Comparison of ENCODE assay signal across 11 cellular contexts in genomic region chr11:33920838-33921613, GRCh38. TPM values are rescaled to one million over a fixed set of nuclear protein-coding genes. Genes with fewer than 3 reads are reported as not detected.
DNase-seq lines count a peak whose midpoint lies in the region; ATAC-seq and TF ChIP-seq lines count a peak whose summit lies in the region.
"Had no signal": no experiment of that assay in that cellular context is flagged by ENCODE, and none has a peak within 500 bp of the region (broad histone marks: within the 10 kb centered on the region; RNA-seq: fewer than 3 reads in every experiment).

No MANE protein-coding gene starts in this region.

- H3K9me2 ChIP-seq in OCI-LY7 (ENCODE audit: insufficient read depth, low read length), result no peaks in the 10 kb centered on the region

- H3K9ac ChIP-seq in BLaER1, result no peak overlapping the region

- no peaks in the 10 kb centered on the region for H3K36me3 ChIP-seq in BLaER1
- no peaks in the 10 kb centered on the region for H3K36me3 ChIP-seq in OCI-LY7 (ENCODE audit: insufficient read depth, low read length)

- no peak overlapping the region for H3K4me3 Mint-ChIP-seq in activated CD8-positive, alpha-beta memory T cell treated with anti-CD3 and anti-CD28 coated beads, Interleukin-2, amount 10 ng/mL, durations not matched to agents 7 days and 5 days

- H3K4me3 ChIP-seq in BLaER1 (no peak overlapping the region), OCI-LY7 (ENCODE audit: low read depth, low read length, poor library complexity, severe bottlenecking) (peak overlapping the region; percentile 29), lower leg skin (ENCODE audit: low read depth, poor library complexity, severe bottlenecking) (no peak overlapping the region)

- H3K79me2 ChIP-seq in OCI-LY7 (ENCODE audit: insufficient read depth, low read depth, low read length), result no peaks in the 10 kb centered on the region

- peaks cover 3% of the 10 kb centered on the region; the same call in 1 of the 2 replicates for H3K27me3 ChIP-seq in BLaER1

- H4K20me1 ChIP-seq in BLaER1 (no peaks in the 10 kb centered on the region), OCI-LY7 (ENCODE audit: insufficient read depth, low read length) (no peaks in the 10 kb centered on the region)

- H3K27ac ChIP-seq in BLaER1 (no peak overlapping the region), OCI-LY7 (ENCODE audit: low read depth, low read length, poor library complexity, severe bottlenecking) (peak overlapping the region; percentile 12)

- CTCF ChIA-PET in OCI-LY7 (lab: Charles Lee; ENCODE audit: unreplicated experiment), result interaction anchor here (1.2 kb wide), 1 partner anchor 11 kb away, joined by 3 read pairs; no protein-coding TSS in a partner anchor
- CTCF ChIA-PET in activated CD8-positive, alpha-beta memory T cell treated with anti-CD3 and anti-CD28 coated beads, Interleukin-2, amount 10 ng/mL, durations not matched to agents 7 days and 5 days (lab: Charles Lee), result no interaction called here

- H3K9me3 ChIP-seq in BLaER1 (peaks cover 24% of the 10 kb centered on the region), OCI-LY7 (ENCODE audit: low read length) (peaks cover 10% of the 10 kb centered on the region; the same call in 1 of the 2 replicates)

- POLR2A ChIA-PET in OCI-LY7 (lab: Charles Lee), result no interaction called here

- 67 to 70% methylated on average over 8 of the region's 8 CpGs for WGBS in lower leg skin, 2 donors

- no peaks in the 10 kb centered on the region for H3K36me3 Mint-ChIP-seq in activated CD8-positive, alpha-beta memory T cell treated with anti-CD3 and anti-CD28 coated beads, Interleukin-2, amount 10 ng/mL, durations not matched to agents 7 days and 5 days

- ATAC-seq in GM19025 (IDR thresholded peaks at IDR 0.05; ENCODE audit: low read depth, unreplicated experiment) (peak; percentile 88), HG02973 (IDR thresholded peaks at IDR 0.05; ENCODE audit: unreplicated experiment) (peak; percentile 78)
- ATAC-seq in activated CD8-positive, alpha-beta memory T cell treated with anti-CD3 and anti-CD28 coated beads, Interleukin-2, amount 10 ng/mL, durations not matched to agents 7 days and 5 days, result no peak
- ATAC-seq: left ventricle myocardium superior had no signal

- H3K27ac Mint-ChIP-seq in activated CD8-positive, alpha-beta memory T cell treated with anti-CD3 and anti-CD28 coated beads, Interleukin-2, amount 10 ng/mL, durations not matched to agents 7 days and 5 days, result no peak overlapping the region

- peaks cover 29% of the 10 kb centered on the region for H3K4me1 ChIP-seq in BLaER1
- peaks cover 15% of the 10 kb centered on the region for H3K4me1 ChIP-seq in OCI-LY7 (ENCODE audit: insufficient read depth, low read length, poor library complexity, severe bottlenecking)

- H3K4me2 ChIP-seq in BLaER1 (peak overlapping the region; percentile 81), OCI-LY7 (ENCODE audit: low read length) (peak overlapping the region; percentile 55)

- DNase-seq in OCI-LY7 (ENCODE audit: low spot score) (peak; percentile 50), islet precursor cell (no peak), occipital lobe (lab: John Stamatoyannopoulos, UW) (no peak), lower leg skin (ENCODE audit: low spot score in 2 of 2) (no peak)
- DNase-seq in activated CD8-positive, alpha-beta memory T cell treated with anti-CD3 and anti-CD28 coated beads, Interleukin-2, amount 10 ng/mL, durations not matched to agents 7 days and 5 days, result no peak
- DNase-seq: IMR-90, left ventricle myocardium superior had no signal

- no peaks in the 10 kb centered on the region for H3K9me3 Mint-ChIP-seq in activated CD8-positive, alpha-beta memory T cell treated with anti-CD3 and anti-CD28 coated beads, Interleukin-2, amount 10 ng/mL, durations not matched to agents 7 days and 5 days (ENCODE audit: low read depth)

- TF ChIP-seq POLR2A in lower leg skin (IDR thresholded peaks at IDR 0.05), result no peak

- no peak for TF ChIP-seq CTCF in OCI-LY7 (conservative IDR thresholded peaks at IDR 0.05; ENCODE audit: low read length)
- TF ChIP-seq CTCF in lower leg skin (IDR thresholded peaks at IDR 0.05), result no peak

- H2AFZ ChIP-seq in OCI-LY7 (ENCODE audit: low read length), result peak overlapping the region; percentile 50; the same call in 1 of the 2 replicates

- peaks cover 61% of the 10 kb centered on the region for H3K27me3 Mint-ChIP-seq in activated CD8-positive, alpha-beta memory T cell treated with anti-CD3 and anti-CD28 coated beads, Interleukin-2, amount 10 ng/mL, durations not matched to agents 7 days and 5 days

- intact Hi-C loops in OCI-LY7 (cut with micrococcal nuclease; ENCODE audit: unreplicated experiment) (no loop called here), lower leg skin (cut with DNase I; ENCODE audit: low total_unique reads) (no loop called here)

- no TSS peak for BruUV-seq in OCI-LY7 (replicated peaks; lab: Mats Ljungman, UMichigan)

- H3K4me1 Mint-ChIP-seq in activated CD8-positive, alpha-beta memory T cell treated with anti-CD3 and anti-CD28 coated beads, Interleukin-2, amount 10 ng/mL, durations not matched to agents 7 days and 5 days, result no peaks in the 10 kb centered on the region

RNA-seq across cellular contexts. Expression of gene LMO2, which starts 29.1 kb away (rescaled TPM):
- not detected in 2 replicates for total RNA-seq in OCI-LY7 (2014; rRNA removed; shearing (Covaris generic))
- total RNA-seq in OCI-LY7 (2022) (0.89 and 2.0 TPM in 2 replicates), occipital lobe (18.4 TPM), lower leg skin (10 to 100 TPM in 2 of 4 donors, 1 to 10 TPM in 2; 2.2 to 15.6 (median 9.8) TPM)
- not detected for total RNA-seq in activated CD8-positive, alpha-beta memory T cell treated with anti-CD3 and anti-CD28 coated beads, Interleukin-2, amount 10 ng/mL, durations not matched to agents 7 days and 5 days
- total RNA-seq: IMR-90; T-helper 2 cell treated with Interferon-gamma antibody and Interleukin-4, amounts not matched to agents 100 ng/mL and 5 ng/mL, for 36 hours had no signal
